39 cellular contexts compared by ENCODE assay signal in genomic region chr6:93823489-93823888, GRCh38.
"Had no signal": no experiment of that assay in that cellular context is flagged by ENCODE, and none has a peak within 500 bp of the region (broad histone marks: within the 10 kb centered on the region; RNA-seq: fewer than 3 reads in every experiment).

No MANE protein-coding gene starts in this region.

- H3K9me3 Mint-ChIP-seq: activated naive CD4-positive, alpha-beta T cell treated with anti-CD3 and anti-CD28 coated beads, Interleukin-2, amount 10 ng/mL, durations not matched to agents 7 days and 5 days; activated T-helper 2 cell treated with anti-CD3 and anti-CD28 coated beads, Interferon-gamma antibody, Interleukin-2, Interleukin-4, amounts not matched to agents 10 μg/mL and 5 μg/mL and 100 μg/mL, durations not matched to agents 14 hours and 24 hours and 36 hours had no signal

- H3K27ac Mint-ChIP-seq: activated naive CD4-positive, alpha-beta T cell treated with anti-CD3 and anti-CD28 coated beads for 36 hours; activated naive CD4-positive, alpha-beta T cell treated with anti-CD3 and anti-CD28 coated beads, Interleukin-2, amount 10 ng/mL, durations not matched to agents 7 days and 5 days; activated naive CD4-positive, alpha-beta T cell treated with anti-CD3 and anti-CD28 coated beads, Interleukin-2, amount 50 U/mL, for 24 hours; activated naive CD4-positive, alpha-beta T cell treated with anti-CD3 and anti-CD28 coated beads, Interleukin-2, amount 50 U/mL, for 72 hours; activated naive CD8-positive, alpha-beta T cell; activated naive CD8-positive, alpha-beta T cell treated with anti-CD3 and anti-CD28 coated beads for 36 hours; activated naive CD8-positive, alpha-beta T cell treated with anti-CD3 and anti-CD28 coated beads, Interleukin-2, amount 10 ng/mL, durations not matched to agents 7 days and 5 days; activated naive CD8-positive, alpha-beta T cell treated with anti-CD3 and anti-CD28 coated beads, Interleukin-2, amount 50 U/mL, for 24 hours; activated T-cell treated with anti-CD3 and anti-CD28 coated beads, Interleukin-2, amount 50 U/mL, for 72 hours; activated T-helper 1 cell treated with anti-CD3 and anti-CD28 coated beads, Interleukin-12 subunit alpha, Interleukin-12 subunit beta, Interleukin-2, Interleukin-4 antibody, amounts not matched to agents 30 ng/mL and 10 ng/mL and 1 ng/mL, durations not matched to agents 14 hours and 24 hours and 36 hours; activated T-helper 17 cell treated with anti-CD3 and anti-CD28 coated beads, Interleukin-2, amount 50 U/mL, for 72 hours; activated T-helper 2 cell treated with anti-CD3 and anti-CD28 coated beads, Interferon-gamma antibody, Interleukin-2, Interleukin-4, amounts not matched to agents 10 μg/mL and 5 μg/mL and 100 μg/mL, durations not matched to agents 14 hours and 24 hours and 36 hours; brain had no signal

- FAIRE-seq: astrocyte, bronchial epithelial cell, colon had no signal

- H3K4me3 ChIP-seq: adrenal gland, ascending aorta, body of pancreas, breast epithelium, cardiac muscle cell had no signal

- H3K27me3 Mint-ChIP-seq: activated naive CD4-positive, alpha-beta T cell treated with anti-CD3 and anti-CD28 coated beads, Interleukin-2, amount 10 ng/mL, durations not matched to agents 7 days and 5 days; activated naive CD4-positive, alpha-beta T cell treated with anti-CD3 and anti-CD28 coated beads, Interleukin-2, amount 50 U/mL, for 24 hours; activated naive CD8-positive, alpha-beta T cell; activated naive CD8-positive, alpha-beta T cell treated with anti-CD3 and anti-CD28 coated beads for 36 hours; activated naive CD8-positive, alpha-beta T cell treated with anti-CD3 and anti-CD28 coated beads, Interleukin-2, amount 10 ng/mL, durations not matched to agents 7 days and 5 days; activated naive CD8-positive, alpha-beta T cell treated with anti-CD3 and anti-CD28 coated beads, Interleukin-2, amount 50 U/mL, for 24 hours; activated T-helper 17 cell treated with anti-CD3 and anti-CD28 coated beads, Interleukin-2, amount 50 U/mL, for 72 hours; central memory CD8-positive, alpha-beta T cell had no signal

- H3K36me3 Mint-ChIP-seq: activated naive CD4-positive, alpha-beta T cell treated with anti-CD3 and anti-CD28 coated beads, Interleukin-2, amount 10 ng/mL, durations not matched to agents 7 days and 5 days; activated naive CD4-positive, alpha-beta T cell treated with anti-CD3 and anti-CD28 coated beads, Interleukin-2, amount 50 U/mL, for 24 hours; activated naive CD4-positive, alpha-beta T cell treated with anti-CD3 and anti-CD28 coated beads, Interleukin-2, amount 50 U/mL, for 72 hours; activated naive CD8-positive, alpha-beta T cell; activated naive CD8-positive, alpha-beta T cell treated with anti-CD3 and anti-CD28 coated beads for 36 hours; activated naive CD8-positive, alpha-beta T cell treated with anti-CD3 and anti-CD28 coated beads, Interleukin-2, amount 10 ng/mL, durations not matched to agents 7 days and 5 days; brain had no signal

- H3K27me3 ChIP-seq: adrenal gland, ascending aorta, body of pancreas, brain microvascular endothelial cell, breast epithelium, cardiac muscle cell had no signal

- H3K4me1 ChIP-seq: adrenal gland, ascending aorta, body of pancreas, breast epithelium had no signal

- H3K4me1 Mint-ChIP-seq: activated naive CD4-positive, alpha-beta T cell treated with anti-CD3 and anti-CD28 coated beads, Interleukin-2, amount 10 ng/mL, durations not matched to agents 7 days and 5 days; activated naive CD4-positive, alpha-beta T cell treated with anti-CD3 and anti-CD28 coated beads, Interleukin-2, amount 50 U/mL, for 24 hours; activated naive CD8-positive, alpha-beta T cell treated with anti-CD3 and anti-CD28 coated beads for 36 hours; activated naive CD8-positive, alpha-beta T cell treated with anti-CD3 and anti-CD28 coated beads, Interleukin-2, amount 10 ng/mL, durations not matched to agents 7 days and 5 days; activated naive CD8-positive, alpha-beta T cell treated with anti-CD3 and anti-CD28 coated beads, Interleukin-2, amount 50 U/mL, for 24 hours; activated T-helper 17 cell treated with anti-CD3 and anti-CD28 coated beads, Interleukin-2, amount 50 U/mL, for 72 hours; central memory CD8-positive, alpha-beta T cell had no signal

- DNase-seq: activated effector memory CD4-positive, alpha-beta T cell treated with anti-CD3 and anti-CD28 coated beads, Interleukin-2, amount 50 U/mL, for 16 hours; activated effector memory CD4-positive, alpha-beta T cell treated with Interleukin-2 at 50 U/mL for 16 hours; activated gamma-delta T cell; activated gamma-delta T cell treated with Interleukin-2 at 50 U/mL for 16 hours; activated naive CD4-positive, alpha-beta T cell; activated naive CD4-positive, alpha-beta T cell treated with anti-CD3 and anti-CD28 coated beads for 36 hours; activated naive CD4-positive, alpha-beta T cell treated with anti-CD3 and anti-CD28 coated beads, Interleukin-2, amount 10 ng/mL, durations not matched to agents 7 days and 5 days; activated naive CD4-positive, alpha-beta T cell treated with anti-CD3 and anti-CD28 coated beads, Interleukin-2, amount 50 U/mL, for 16 hours; activated naive CD4-positive, alpha-beta T cell treated with Interleukin-2 at 50 U/mL for 16 hours; activated naive CD8-positive, alpha-beta T cell treated with anti-CD3 and anti-CD28 coated beads for 36 hours; activated naive CD8-positive, alpha-beta T cell treated with anti-CD3 and anti-CD28 coated beads, Interleukin-2, amount 10 ng/mL, durations not matched to agents 7 days and 5 days; activated naive CD8-positive, alpha-beta T cell treated with anti-CD3 and anti-CD28 coated beads, Interleukin-2, amount 50 U/mL, for 24 hours; activated T-cell treated with anti-CD3 and anti-CD28 coated beads, Interleukin-2, amount 50 U/mL, for 4 hours; activated T-cell treated with anti-CD3 and anti-CD28 coated beads, Interleukin-2, amount 50 U/mL, for 48 hours; activated T-cell treated with anti-CD3 and anti-CD28 coated beads, Interleukin-2, amount 50 U/mL, for 72 hours; adrenal gland; amniotic stem cell; amygdala; anterior cingulate cortex; aorta; body of pancreas; brain microvascular endothelial cell; caudate nucleus; central memory CD4-positive, alpha-beta T cell; cerebellar nuclear complex had no signal

- H3K27ac ChIP-seq: adrenal gland, ascending aorta, body of pancreas, brain microvascular endothelial cell, breast epithelium, cardiac muscle cell had no signal

- H3K36me3 ChIP-seq: adrenal gland, ascending aorta, brain microvascular endothelial cell, breast epithelium, cardiac muscle cell had no signal

- H3K4me3 Mint-ChIP-seq: activated naive CD4-positive, alpha-beta T cell treated with anti-CD3 and anti-CD28 coated beads for 36 hours; activated naive CD4-positive, alpha-beta T cell treated with anti-CD3 and anti-CD28 coated beads, Interleukin-2, amount 10 ng/mL, durations not matched to agents 7 days and 5 days; activated naive CD4-positive, alpha-beta T cell treated with anti-CD3 and anti-CD28 coated beads, Interleukin-2, amount 50 U/mL, for 24 hours; activated naive CD8-positive, alpha-beta T cell; activated naive CD8-positive, alpha-beta T cell treated with anti-CD3 and anti-CD28 coated beads for 36 hours; activated naive CD8-positive, alpha-beta T cell treated with anti-CD3 and anti-CD28 coated beads, Interleukin-2, amount 10 ng/mL, durations not matched to agents 7 days and 5 days; activated naive CD8-positive, alpha-beta T cell treated with anti-CD3 and anti-CD28 coated beads, Interleukin-2, amount 50 U/mL, for 24 hours; activated T-cell treated with anti-CD3 and anti-CD28 coated beads, Interleukin-2, amount 50 U/mL, for 4 hours; activated T-cell treated with anti-CD3 and anti-CD28 coated beads, Interleukin-2, amount 50 U/mL, for 72 hours; activated T-helper 1 cell treated with anti-CD3 and anti-CD28 coated beads, Interleukin-12 subunit alpha, Interleukin-12 subunit beta, Interleukin-2, Interleukin-4 antibody, amounts not matched to agents 30 ng/mL and 10 ng/mL and 1 ng/mL, durations not matched to agents 14 hours and 24 hours and 36 hours; activated T-helper 17 cell treated with anti-CD3 and anti-CD28 coated beads, Interleukin-2, amount 50 U/mL, for 72 hours; brain; central memory CD8-positive, alpha-beta T cell had no signal

- ATAC-seq: activated naive CD4-positive, alpha-beta T cell treated with anti-CD3 and anti-CD28 coated beads, Interleukin-2, amount 50 U/mL, for 72 hours; activated naive CD8-positive, alpha-beta T cell treated with anti-CD3 and anti-CD28 coated beads, Interleukin-2, amount 50 U/mL, for 24 hours; activated T-cell treated with anti-CD3 and anti-CD28 coated beads, Interleukin-2, amount 50 U/mL, for 4 hours; activated T-cell treated with anti-CD3 and anti-CD28 coated beads, Interleukin-2, amount 50 U/mL, for 72 hours; activated T-helper 17 cell treated with anti-CD3 and anti-CD28 coated beads, Interleukin-2, amount 50 U/mL, for 72 hours; body of pancreas had no signal

- H3K9me3 ChIP-seq: adrenal gland, ascending aorta, body of pancreas, breast epithelium had no signal
